Comparison of ENCODE assay signal across 16 cellular contexts in genomic region chr15:64898406-64898805, GRCh38. TPM values are rescaled to one million over a fixed set of nuclear protein-coding genes. Genes with fewer than 3 reads are reported as not detected.
DNase-seq lines count a peak whose midpoint lies in the region; ATAC-seq and TF ChIP-seq lines count a peak whose summit lies in the region.
"Had no signal": no experiment of that assay in that cellular context is flagged by ENCODE, and none has a peak within 500 bp of the region (broad histone marks: within the 10 kb centered on the region; RNA-seq: fewer than 3 reads in every experiment).

No MANE protein-coding gene starts in this region.

- no peaks in the 10 kb centered on the region for H3K36me3 Mint-ChIP-seq in CD4-positive, alpha-beta T cell (ENCODE audit: low read depth)

- CTCF ChIA-PET in CD4-positive, alpha-beta T cell (lab: Charles Lee) = interaction anchor here (0.8 kb wide), 1 partner anchor 167 kb away, joined by 3 read pairs; no protein-coding TSS in a partner anchor
- CTCF ChIA-PET in RWPE1 (lab: Yijun Ruan, JAX) = no interaction called here

- H3K4me3 Mint-ChIP-seq in CD4-positive, alpha-beta T cell = no peak overlapping the region

- H3K9me3 ChIP-seq in CD4-positive, alpha-beta T cell (ENCODE audit: control insufficient read depth, low read length) = peaks cover 10% of the 10 kb centered on the region
- peaks cover 5 to 13% (median 11%) of the 10 kb centered on the region in 8 donors for H3K9me3 ChIP-seq in spleen

- no peaks in the 10 kb centered on the region for H3K27me3 Mint-ChIP-seq in CD4-positive, alpha-beta T cell
- H3K27me3 Mint-ChIP-seq: CD4-positive, alpha-beta memory T cell had no signal

- H3K4me1 ChIP-seq in spleen = peaks cover 45 to 85% (median 80%) of the 10 kb centered on the region in 6 donors

- POLR2A ChIA-PET in CD4-positive, alpha-beta T cell (lab: Charles Lee) = interaction anchor here (2.2 kb wide), 1 partner anchor 57 kb away, joined by 8 read pairs; no protein-coding TSS in a partner anchor
- POLR2A ChIA-PET in RWPE1 (lab: Yijun Ruan, JAX; ENCODE audit: low non-redundant PET) = no interaction called here

- no peaks in the 10 kb centered on the region for H3K36me3 ChIP-seq in spleen

- H3K9me3 Mint-ChIP-seq in CD4-positive, alpha-beta T cell = no peaks in the 10 kb centered on the region

- H3K4me3 ChIP-seq in spleen = no peak overlapping the region
- H3K4me3 ChIP-seq: GM12878, SK-N-MC had no signal

- H3K4me1 Mint-ChIP-seq in CD4-positive, alpha-beta T cell (ENCODE audit: low read depth) = peaks cover 61% of the 10 kb centered on the region

- no peaks in the 10 kb centered on the region for H3K27me3 ChIP-seq in CD4-positive, alpha-beta T cell (ENCODE audit: control insufficient read depth, insufficient read depth, low read length)
- H3K27me3 ChIP-seq in spleen (replicated peaks in 1 of 7) = no peaks in the 10 kb centered on the region

- intact Hi-C loops in CD4-positive, alpha-beta T cell (cut with DNase I, micrococcal nuclease) = loop anchor here in 1 of 2 experiments (10.0 kb wide), 2 partner anchors 474 to 1486 kb away; partner anchors contain the start of gene MAP2K1
- intact Hi-C loops in spleen (cut with DNase I; ENCODE audit: low total_unique reads) = loop anchor here (5.0 kb wide), 1 partner anchor 56 kb away; the partner anchor contains the start of gene PLEKHO2

- TF ChIP-seq POLR2A in spleen (IDR thresholded peaks at IDR 0.05) = no peak

- no peak for TF ChIP-seq CTCF in CD4-positive, alpha-beta T cell (IDR thresholded peaks at IDR 0.05)
- TF ChIP-seq CTCF in RWPE1 (conservative IDR thresholded peaks at IDR 0.05; ENCODE audit: low read depth) (no peak), spleen (IDR thresholded peaks at IDR 0.05 in 8 of 11, conservative IDR thresholded peaks at IDR 0.05 in 3 of 11) (no peak)

- H3K27ac ChIP-seq in CD4-positive, alpha-beta T cell (ENCODE audit: low read depth, low read length) = no peak overlapping the region
- peak overlapping the region; percentile 87 for H3K27ac ChIP-seq in RWPE1
- H3K27ac ChIP-seq in spleen = peak overlapping the region; percentile 87 to 99 (median 96)
- H3K27ac ChIP-seq: SK-N-MC had no signal

- DNase-seq in CD4-positive, alpha-beta T cell = no peak
- DNase-seq in RWPE1 (ENCODE audit: low spot score) = no peak
- DNase-seq in left kidney (ENCODE audit: low read depth, low spot score) = peak; percentile 40
- no peak for DNase-seq in spleen
- DNase-seq in LoVo (ENCODE audit: low spot score) = no peak
- DNase-seq in activated CD8-positive, alpha-beta memory T cell treated with anti-CD3 and anti-CD28 coated beads for 24 hours = no peak
- DNase-seq in cortex of kidney (lab: John Stamatoyannopoulos, UW) = no peak
- no peak for DNase-seq in AG08396 (ENCODE audit: low spot score)
- DNase-seq: activated T-cell treated with anti-CD3 and anti-CD28 coated beads for 4 hours; amygdala; CD4-positive, alpha-beta memory T cell; KG1; NCI-H1417 treated with DMSO at 0.1 percent for 48 hours; nucleus accumbens had no signal

- 75 to 90% (median 81%) methylated on average over 4 of the region's 4 CpGs for WGBS in spleen, 5 donors

- no peak for ATAC-seq in CD4-positive, alpha-beta T cell (ENCODE audit: poor library complexity)
- ATAC-seq: GM12878 had no signal

- H3K27ac Mint-ChIP-seq in CD4-positive, alpha-beta T cell = peak overlapping the region; percentile 65

RNA-seq across cellular contexts. Expression of gene ANKDD1A, which starts 13.3 kb away (rescaled TPM):
- 1 to 10 TPM in 1 of 2 experiments, under 1 TPM in 1; 0.95 to 1.9 TPM for total RNA-seq in CD4-positive, alpha-beta T cell
- 10 to 100 TPM; 20.7 to 71.1 (median 48.2) TPM for total RNA-seq in spleen
- polyA plus RNA-seq in spleen = 10 to 100 TPM in 2 of 3 donors, 1 to 10 TPM in 1; 5.7 to 19.9 (median 11.7) TPM

RNA-seq across cellular contexts. Expression of gene PLEKHO2, which starts 56.7 kb away (rescaled TPM):
- total RNA-seq in CD4-positive, alpha-beta T cell = 1 to 10 TPM; 5.6 to 5.9 TPM
- total RNA-seq in spleen = 100 to 1,000 TPM; 124 to 249 (median 156) TPM
- polyA plus RNA-seq in spleen = 100 to 1,000 TPM in 1 of 3 donors, 10 to 100 TPM in 2; 33.9 to 130 (median 40.3) TPM

Comparison
In these comparisons a context has a peak if more than half of its experiments do, and no peak if none do; other contexts are left out.
1. RNA of gene ANKDD1A, which starts 13.3 kb away (total RNA-seq): 20.7 to 71.1 TPM in spleen; 0.95 to 1.9 TPM in CD4-positive, alpha-beta T cell; every median in the first group is over 4 times any median in the second.
2. RNA of gene PLEKHO2, which starts 56.7 kb away (total RNA-seq): 124 to 249 TPM in spleen; 5.6 to 5.9 TPM in CD4-positive, alpha-beta T cell; every median in the first group is over 10 times any median in the second.